16 cellular contexts compared by ENCODE assay signal in the genomic region with DNA sequence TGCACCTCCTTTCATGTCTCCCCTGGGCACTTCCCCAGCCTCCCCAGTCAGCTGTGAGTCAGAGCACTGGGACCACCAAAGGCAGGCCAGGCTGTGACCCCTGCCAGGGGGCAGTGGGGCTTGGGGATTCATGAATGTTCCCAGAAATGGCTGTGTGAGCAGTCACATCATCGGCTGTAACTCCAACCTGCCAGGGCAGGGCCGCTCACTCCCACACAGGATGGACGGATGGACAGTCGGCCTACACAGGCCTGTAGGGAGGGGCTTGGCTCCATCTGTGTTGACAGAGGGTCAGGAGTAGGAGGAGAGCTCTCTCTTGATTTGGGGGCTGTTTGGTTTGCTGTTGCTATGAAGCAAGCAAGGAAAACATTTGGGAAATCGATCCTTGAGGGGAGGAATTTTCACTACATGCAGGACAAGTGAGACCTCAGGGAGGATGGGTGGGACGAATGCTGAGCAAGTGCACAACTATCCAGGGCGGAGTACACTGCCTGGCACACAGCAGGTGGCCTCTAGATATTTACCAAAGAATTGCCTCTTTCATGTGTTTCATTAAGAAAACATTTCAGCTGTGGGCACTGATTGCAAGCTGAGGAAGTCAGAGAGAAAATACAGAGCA. TPM values are rescaled to one million over a fixed set of nuclear protein-coding genes. Genes with fewer than 3 reads are reported as not detected.
DNase-seq lines count a peak whose midpoint lies in the region; ATAC-seq and TF ChIP-seq lines count a peak whose summit lies in the region.
"Had no signal": no experiment of that assay in that cellular context is flagged by ENCODE, and none has a peak within 500 bp of the region (broad histone marks: within the 10 kb centered on the region; RNA-seq: fewer than 3 reads in every experiment).

No MANE protein-coding gene starts in this region.

- peak; percentile 50; the same call in 2 of the 3 replicates for ATAC-seq in RWPE2 (ENCODE audit: low read depth)
- ATAC-seq: K562 had no signal

- no peak overlapping the region for H3K4me3 ChIP-seq in RWPE2 (ENCODE audit: severe bottlenecking)
- H3K4me3 ChIP-seq in skeletal muscle satellite cell (ENCODE audit: low read length): peak overlapping the region; percentile 2
- H3K4me3 ChIP-seq: K562, testis had no signal

- H3K27me3 ChIP-seq in RWPE2 (ENCODE audit: insufficient read depth, poor library complexity, severe bottlenecking): peaks cover 12% of the 10 kb centered on the region
- no peaks in the 10 kb centered on the region for H3K27me3 ChIP-seq in skeletal muscle satellite cell (ENCODE audit: control insufficient read depth, insufficient read depth, low read length)
- H3K27me3 ChIP-seq: testis had no signal

- H3K9me3 ChIP-seq in RWPE2 (ENCODE audit: severe bottlenecking) (no peaks in the 10 kb centered on the region), skeletal muscle satellite cell (replicated peaks; ENCODE audit: low read length) (no peaks in the 10 kb centered on the region)
- H3K9me3 ChIP-seq: Caco-2, SK-N-SH, testis had no signal

- H3K27ac ChIP-seq in RWPE2 (ENCODE audit: poor library complexity, severe bottlenecking) (no peak overlapping the region), epithelial cell of prostate (peak overlapping the region; percentile 9)
- H3K27ac ChIP-seq: 22Rv1, testis had no signal

- H3K36me3 ChIP-seq in RWPE2 (ENCODE audit: low read depth) (no peaks in the 10 kb centered on the region), skeletal muscle satellite cell (ENCODE audit: insufficient read depth, low read length) (no peaks in the 10 kb centered on the region)

- DNase-seq in NCI-H146 (lab: John Stamatoyannopoulos, UW) (peak; percentile 6), NCI-H146 treated with DMSO at 0.1 percent for 48 hours (lab: John Stamatoyannopoulos, UW; ENCODE audit: unreplicated experiment) (no peak), RWPE2 (ENCODE audit: low spot score) (no peak), epithelial cell of prostate (ENCODE audit: low read depth, low spot score) (no peak), NCI-H2081 treated with DMSO at 0.1 percent for 48 hours (lab: John Stamatoyannopoulos, UW) (no peak), H4 (ENCODE audit: low spot score) (no peak)
- DNase-seq in effector CD4-positive, alpha-beta T cell: no peak
- DNase-seq: Caco-2, NCI-H2029, nucleus accumbens, SK-N-SH, testis had no signal

- H3K4me1 ChIP-seq in RWPE2 (ENCODE audit: insufficient read depth, poor library complexity, severe bottlenecking): no peaks in the 10 kb centered on the region
- H3K4me1 ChIP-seq in skeletal muscle satellite cell (ENCODE audit: control insufficient read depth, insufficient read depth, low read length): peaks cover 70% of the 10 kb centered on the region
- H3K4me1 ChIP-seq: Caco-2 had no signal

- TF ChIP-seq CTCF in RWPE2 (IDR thresholded peaks at IDR 0.05; ENCODE audit: poor library complexity, severe bottlenecking): no peak

- peak overlapping the region; percentile 61 for H3K9ac ChIP-seq in skeletal muscle satellite cell (ENCODE audit: low read depth, low read length)
- H3K9ac ChIP-seq: SK-N-SH had no signal

- H3K4me2 ChIP-seq in skeletal muscle satellite cell (ENCODE audit: low read length): peak overlapping the region; percentile 51
- H3K4me2 ChIP-seq: SK-N-SH had no signal

RNA-seq across cellular contexts. Expression of a gene that starts 2.9 kb away (rescaled TPM):
- total RNA-seq in skeletal muscle satellite cell (2012; rRNA removed): 1.5 and 2.2 TPM in 2 replicates
- total RNA-seq in H4 (2014; rRNA removed; shearing (Covaris generic)): not detected in 2 replicates
- total RNA-seq: Caco-2, K562, mesenteric fat pad had no signal

RNA-seq across cellular contexts. Expression of a gene that starts 12.5 kb away (rescaled TPM):
- not detected in 2 replicates for total RNA-seq in skeletal muscle satellite cell (2012; rRNA removed)
- 0.08 and 0.10 TPM in 2 replicates for total RNA-seq in H4 (2014; rRNA removed; shearing (Covaris generic))
- total RNA-seq: Caco-2, K562, mesenteric fat pad had no signal

RNA-seq across cellular contexts. Expression of a gene that starts 35.7 kb away (rescaled TPM):
- total RNA-seq in skeletal muscle satellite cell (2012; rRNA removed): 123 and 234 TPM in 2 replicates
- 1,960 and 2,130 TPM in 2 replicates for total RNA-seq in H4 (2014; rRNA removed; shearing (Covaris generic))
